Comparison of ENCODE assay signal across 8 cellular contexts in genomic region chr5:172006378-172007152, GRCh38. TPM values are rescaled to one million over a fixed set of nuclear protein-coding genes. Genes with fewer than 3 reads are reported as not detected.
A peak's percentile ranks its signal among the peaks of the same experiment; 100 is the strongest.
DNase-seq lines count a peak whose midpoint lies in the region; ATAC-seq and TF ChIP-seq lines count a peak whose summit lies in the region.

Gene FBXW11, minus strand, starts transcription at chr5:172006638. Its CDS starts 136 bp downstream, at chr5:172006502.

- peaks cover 6% of the 10 kb centered on the region for H3K36me3 ChIP-seq in OCI-LY3 (replicated peaks; ENCODE audit: low read depth, low read length)

- H3K9me3 ChIP-seq in OCI-LY3 (ENCODE audit: insufficient read depth, low read length), result no peaks in the 10 kb centered on the region
- no peaks in the 10 kb centered on the region for H3K9me3 ChIP-seq in mononuclear cell (ENCODE audit: low read depth, low read length)

- peaks cover 34% of the 10 kb centered on the region for H4K20me1 ChIP-seq in OCI-LY3 (ENCODE audit: insufficient read depth, low read length)

- peak within 1 kb of the TSS; percentile 89 for H3K27ac ChIP-seq in OCI-LY3 (ENCODE audit: low read length)

- H3K4me3 ChIP-seq in OCI-LY3 (ENCODE audit: low read length) (peak within 1 kb of the TSS; percentile 86), mononuclear cell (ENCODE audit: low read length) (peak within 1 kb of the TSS; percentile 82)

- H3K9ac ChIP-seq in OCI-LY3 (ENCODE audit: low read length), result peak within 1 kb of the TSS; percentile 86

- no peak for TF ChIP-seq CTCF in OCI-LY3 (IDR thresholded peaks at IDR 0.05; ENCODE audit: low read depth, low read length)

- H3K4me2 ChIP-seq in OCI-LY3 (ENCODE audit: low read length), result peak within 1 kb of the TSS; percentile 90

- no peaks in the 10 kb centered on the region for H3K27me3 ChIP-seq in OCI-LY3 (ENCODE audit: low read depth, low read length)
- H3K27me3 ChIP-seq in mononuclear cell (ENCODE audit: insufficient read depth, low read length), result no peaks in the 10 kb centered on the region

- H3K4me1 ChIP-seq in OCI-LY3 (ENCODE audit: low read length) (peaks cover 37% of the 10 kb centered on the region), mononuclear cell (ENCODE audit: insufficient read depth, low read length) (peaks cover 42% of the 10 kb centered on the region)

- DNase-seq in D341Med (ENCODE audit: low spot score) (peak; percentile 93), HuH-7 (ENCODE audit: low spot score) (peak; percentile 92), activated T-cell treated with anti-CD3 and anti-CD28 coated beads for 1 hour (ENCODE audit: low read depth) (peak; percentile 90), epidermal melanocyte (ENCODE audit: insufficient read length, low spot score) (peak; percentile 81)
- DNase-seq in stimulated activated CD8-positive, alpha-beta memory T cell treated with anti-CD3 and anti-CD28 coated beads, Interleukin-4, amount 100 ng/mL, for 1 hour (ENCODE audit: low read depth in 2 of 2, low spot score in 1 of 2), result peak; percentile 88 to 93

- H2AFZ ChIP-seq in OCI-LY3 (ENCODE audit: low read depth, low read length), result peak within 1 kb of the TSS; percentile 96

- peaks cover 59% of the 10 kb centered on the region for H3K79me2 ChIP-seq in OCI-LY3 (ENCODE audit: low read length)

- ATAC-seq in GM21515 (IDR thresholded peaks at IDR 0.05; ENCODE audit: unreplicated experiment), result peak; percentile 79

RNA-seq across cellular contexts. Expression of gene FBXW11, which starts in this region (rescaled TPM):
- total RNA-seq in mononuclear cell, result 40.0 TPM

Comparison
In these comparisons a context has a peak if more than half of its experiments do, and no peak if none do; other contexts are left out.
1. Peak in every context shown above with its lines: DNase-seq, ATAC-seq, H3K4me3 ChIP-seq and H3K27ac ChIP-seq.